In genomic region chr1:41666991-41667631, GRCh38 we compare ENCODE assay signal across 8 cellular contexts.
DNase-seq lines count a peak whose midpoint lies in the region; ATAC-seq and TF ChIP-seq lines count a peak whose summit lies in the region.
"Had no signal": no experiment of that assay in that cellular context is flagged by ENCODE, and none has a peak within 500 bp of the region (broad histone marks: within the 10 kb centered on the region; RNA-seq: fewer than 3 reads in every experiment).

No MANE protein-coding gene starts in this region.

- intact Hi-C loops in vagina (cut with DNase I) = no loop called here

- H3K4me1 Mint-ChIP-seq in IgD-negative memory B cell (peaks cover 56 to 66% (median 63%) of the 10 kb centered on the region in 3 donors), GM23338 (peaks cover 3% of the 10 kb centered on the region; the same call in 1 of the 3 replicates)

- H3K4me3 ChIP-seq in mesendoderm (ENCODE audit: low read length) = no peak overlapping the region
- no peak overlapping the region for H3K4me3 ChIP-seq in GM23338
- H3K4me3 ChIP-seq in vagina = no peak overlapping the region
- H3K4me3 ChIP-seq: SK-N-MC had no signal

- H3F3A ChIP-seq in GM23338 (replicated peaks; ENCODE audit: low read depth) = no peaks in the 10 kb centered on the region

- no peak overlapping the region for H3K56ac ChIP-seq in mesendoderm (ENCODE audit: low read length)

- no peaks in the 10 kb centered on the region for H3K9me3 Mint-ChIP-seq in IgD-negative memory B cell
- no peaks in the 10 kb centered on the region for H3K9me3 Mint-ChIP-seq in GM23338

- H3K4me2 ChIP-seq in mesendoderm (ENCODE audit: low read length) (no peak overlapping the region), GM23338 (no peak overlapping the region)

- no peak overlapping the region for H4K8ac ChIP-seq in mesendoderm (ENCODE audit: low read depth, low read length)

- H3K4me3 Mint-ChIP-seq in IgD-negative memory B cell = peak overlapping the region in 3 of 4 donors; percentile 40 to 78 (median 70)
- no peak overlapping the region for H3K4me3 Mint-ChIP-seq in GM23338

- H2AFZ ChIP-seq in GM23338 = no peak overlapping the region

- ATAC-seq in GM19351 (IDR thresholded peaks at IDR 0.05; ENCODE audit: unreplicated experiment) (peak; percentile 56), GM23338 (no peak; the same call in 2 of the 3 replicates)

- no peaks in the 10 kb centered on the region for H3K9me2 ChIP-seq in GM23338 (ENCODE audit: insufficient read depth)

- TF ChIP-seq CTCF in GM23338 (conservative IDR thresholded peaks at IDR 0.05; ENCODE audit: low read depth in 2 of 2) (no peak), vagina (IDR thresholded peaks at IDR 0.05) (no peak)

- H3K9ac ChIP-seq in mesendoderm (ENCODE audit: low read length) = no peak overlapping the region

- H3K4me1 ChIP-seq in mesendoderm (ENCODE audit: control insufficient read depth, low read depth, low read length) (peaks cover 9% of the 10 kb centered on the region), GM23338 (ENCODE audit: insufficient read depth) (no peaks in the 10 kb centered on the region; the same call in 1 of the 2 replicates), vagina (peaks cover 11% of the 10 kb centered on the region)

- no peak overlapping the region for H2AK5ac ChIP-seq in mesendoderm (ENCODE audit: low read length)

- no peaks in the 10 kb centered on the region for H4K20me1 ChIP-seq in GM23338 (replicated peaks; ENCODE audit: insufficient read depth)

- H3K27ac Mint-ChIP-seq in IgD-negative memory B cell = peak overlapping the region; percentile 75 to 96 (median 86)
- no peak overlapping the region for H3K27ac Mint-ChIP-seq in GM23338

- H3K23ac ChIP-seq in mesendoderm (ENCODE audit: low read length) = no peak overlapping the region

- no peaks in the 10 kb centered on the region for H3K27me3 ChIP-seq in mesendoderm (ENCODE audit: insufficient read depth, low read length, poor library complexity)
- peaks cover 10% of the 10 kb centered on the region for H3K27me3 ChIP-seq in GM23338 (ENCODE audit: insufficient read depth)
- no peaks in the 10 kb centered on the region for H3K27me3 ChIP-seq in vagina

- no peaks in the 10 kb centered on the region for H3K79me1 ChIP-seq in mesendoderm (ENCODE audit: low read length)

- H3K9me3 ChIP-seq in vagina = no peaks in the 10 kb centered on the region

- no peaks in the 10 kb centered on the region for H3K36me3 ChIP-seq in mesendoderm (ENCODE audit: control insufficient read depth, insufficient read depth, low read length)
- H3K36me3 ChIP-seq in GM23338 (ENCODE audit: insufficient read depth) = no peaks in the 10 kb centered on the region
- no peaks in the 10 kb centered on the region for H3K36me3 ChIP-seq in vagina

- H3K36me3 Mint-ChIP-seq in IgD-negative memory B cell (no peaks in the 10 kb centered on the region), GM23338 (ENCODE audit: low read depth) (no peaks in the 10 kb centered on the region)

- H3K27me3 Mint-ChIP-seq in IgD-negative memory B cell (no peaks in the 10 kb centered on the region), GM23338 (ENCODE audit: insufficient read depth, low read depth, poor library complexity) (peaks cover 23% of the 10 kb centered on the region)

- no peak overlapping the region for H2BK120ac ChIP-seq in mesendoderm (ENCODE audit: low read depth, low read length)

- H3K18ac ChIP-seq in mesendoderm (ENCODE audit: low read length) = no peak overlapping the region

- H2BK15ac ChIP-seq in mesendoderm (replicated peaks; ENCODE audit: low read depth) = no peak overlapping the region

- H3K79me2 ChIP-seq in mesendoderm (ENCODE audit: control insufficient read depth, insufficient read depth, low read length) (no peaks in the 10 kb centered on the region), GM23338 (replicated peaks; ENCODE audit: insufficient read depth) (no peaks in the 10 kb centered on the region)

- no peak overlapping the region for H3K27ac ChIP-seq in mesendoderm (ENCODE audit: low read depth, low read length)
- no peak overlapping the region for H3K27ac ChIP-seq in GM23338 (ENCODE audit: low read depth)
- H3K27ac ChIP-seq in vagina = no peak overlapping the region
- H3K27ac ChIP-seq: SK-N-MC had no signal

- no peak overlapping the region for H3K4ac ChIP-seq in mesendoderm (ENCODE audit: low read depth, low read length)

- no peak overlapping the region for H2BK5ac ChIP-seq in mesendoderm (ENCODE audit: low read length)

- no peak for TF ChIP-seq POLR2A in vagina (IDR thresholded peaks at IDR 0.05)

- no peak overlapping the region for H4K5ac ChIP-seq in mesendoderm (ENCODE audit: low read length)

- WGBS in mesendoderm (ENCODE audit: extremely low coverage, insufficient coverage, low lambda C conversion rate) = no CpG with 5 or more reads among the region's 3 CpGs

- peak; percentile 80 for DNase-seq in activated CD8-positive, alpha-beta memory T cell treated with anti-CD3 and anti-CD28 coated beads, Interleukin-2, amount 50 U/mL, for 48 hours
- DNase-seq in mesendoderm (peak; percentile 83), NCI-H1048 (lab: John Stamatoyannopoulos, UW) (no peak), GM23338 (ENCODE audit: low spot score) (no peak), vagina (ENCODE audit: extremely low spot score in 2 of 2) (no peak)

TF ChIP-seq in GM23338, 12 proteins besides CTCF, POLR2A, EP300 and RAD21 (continues in another document):
- TF ChIP-seq NANOG (IDR thresholded peaks at IDR 0.05; ENCODE audit: borderline replicate concordance) (no peak), POLR2AphosphoS5 (IDR thresholded peaks at IDR 0.05; ENCODE audit: low read depth) (no peak), CREB1 (CRISPR knock-in tag; IDR thresholded peaks at IDR 0.05; ENCODE audit: low read depth) (no peak), ZNF114 (CRISPR knock-in tag; IDR thresholded peaks at IDR 0.05) (no peak), EZH2phosphoT487 (IDR thresholded peaks at IDR 0.05; ENCODE audit: unreplicated experiment) (no peak), ZNF462 (CRISPR knock-in tag; IDR thresholded peaks at IDR 0.05) (no peak)

Comparison
In these comparisons a context has a peak if more than half of its experiments do, and no peak if none do; other contexts are left out.
1. DNase-seq: peak in activated CD8-positive, alpha-beta memory T cell treated with anti-CD3 and anti-CD28 coated beads, Interleukin-2, amount 50 U/mL, for 48 hours (single experiment) and mesendoderm (single experiment); none in NCI-H1048 (single experiment), GM23338 (single experiment) and vagina (0 of 2).